In genomic region chr2:78999410-78999809, GRCh38 we compare ENCODE assay signal across 9 cellular contexts. TPM values are rescaled to one million over a fixed set of nuclear protein-coding genes. Genes with fewer than 3 reads are reported as not detected.
DNase-seq lines count a peak whose midpoint lies in the region; ATAC-seq, FAIRE-seq and TF ChIP-seq lines count a peak whose summit lies in the region.
"Had no signal": no experiment of that assay in that cellular context is flagged by ENCODE, and none has a peak within 500 bp of the region (broad histone marks: within the 10 kb centered on the region; RNA-seq: fewer than 3 reads in every experiment).

No MANE protein-coding gene starts in this region.

- ATAC-seq in RWPE2 (ENCODE audit: low read depth) (no peak), HG02798 (IDR thresholded peaks at IDR 0.05; ENCODE audit: poor library complexity, unreplicated experiment) (no peak), GM18502 (IDR thresholded peaks at IDR 0.05; ENCODE audit: poor library complexity, unreplicated experiment) (no peak)

- H4K20me1 ChIP-seq in H9 (ENCODE audit: control insufficient read depth, insufficient read depth, insufficient read length): no peaks in the 10 kb centered on the region

- DNase-seq in BE2C (no peak), H9 (no peak), RWPE2 (ENCODE audit: low spot score) (no peak), kidney (no peak), activated gamma-delta T cell treated with Interleukin-2 at 50 U/mL for 16 hours (no peak)
- DNase-seq in stimulated activated naive CD4-positive, alpha-beta T cell treated with Interleukin-2 at 50 U/mL for 16 hours (lab: John Stamatoyannopoulos, UW): no peak
- DNase-seq: activated naive CD4-positive, alpha-beta T cell had no signal

- FAIRE-seq in kidney (lab: Jason Lieb, UNC): no peak

- no peaks in the 10 kb centered on the region for H3K9me3 Mint-ChIP-seq in H9

- intact Hi-C loops in kidney (cut with DNase I): no loop called here

- no peaks in the 10 kb centered on the region for H3K79me1 ChIP-seq in H9 (ENCODE audit: insufficient read depth, low read depth, low read length, poor library complexity, severe bottlenecking)

- H3K4me3 Mint-ChIP-seq in H9: no peak overlapping the region

- no peak overlapping the region for H3K4me2 ChIP-seq in H9 (ENCODE audit: insufficient read depth, insufficient read length, low read length)

- H3K56ac ChIP-seq in H9 (ENCODE audit: insufficient read length, low read depth, low read length): no peak overlapping the region

- no peak overlapping the region for H2BK15ac ChIP-seq in H9 (ENCODE audit: low read depth, low read length)

- no peaks in the 10 kb centered on the region for H3K36me3 ChIP-seq in BE2C
- H3K36me3 ChIP-seq in RWPE2 (ENCODE audit: low read depth): no peaks in the 10 kb centered on the region
- H3K36me3 ChIP-seq in kidney (ENCODE audit: control insufficient read depth in 1 of 2, insufficient read depth in 2 of 2, low read length in 2 of 2): no peaks in the 10 kb centered on the region

- H3K4me1 ChIP-seq in BE2C (peaks cover 4% of the 10 kb centered on the region), H9 (ENCODE audit: insufficient read depth, low read length) (no peaks in the 10 kb centered on the region), RWPE2 (ENCODE audit: insufficient read depth, poor library complexity, severe bottlenecking) (no peaks in the 10 kb centered on the region), kidney (ENCODE audit: control insufficient read depth in 1 of 2, insufficient read depth in 1 of 2, low read depth in 1 of 2, low read length in 2 of 2) (no peaks in the 10 kb centered on the region)

- H3K4me1 Mint-ChIP-seq in H9: no peaks in the 10 kb centered on the region; a peak in 1 of 4 replicates

- no peak overlapping the region for H2BK120ac ChIP-seq in H9 (ENCODE audit: low read depth, low read length, poor library complexity, severe bottlenecking)

- no peak overlapping the region for H3T11ph ChIP-seq in H9 (ENCODE audit: low read length)

- H3K27ac Mint-ChIP-seq in H9: no peak overlapping the region

- H3K23ac ChIP-seq in H9 (ENCODE audit: insufficient read length, low read depth, low read length): no peak overlapping the region

- no peak overlapping the region for H3K14ac ChIP-seq in H9 (ENCODE audit: insufficient read depth, low read length)

- H4K91ac ChIP-seq in H9 (ENCODE audit: insufficient read length, low read depth, low read length): no peak overlapping the region

- no peaks in the 10 kb centered on the region for H3K79me2 ChIP-seq in H9 (ENCODE audit: insufficient read depth, low read length)

- no peak overlapping the region for H2AK5ac ChIP-seq in H9 (ENCODE audit: insufficient read length, low read length)

- H3K23me2 ChIP-seq in H9 (ENCODE audit: insufficient read length, low read depth, low read length, poor library complexity, severe bottlenecking): no peaks in the 10 kb centered on the region

- H2BK12ac ChIP-seq in H9 (ENCODE audit: insufficient read length, low read depth, low read length): no peak overlapping the region

- TF ChIP-seq CTCF in BE2C (IDR thresholded peaks at IDR 0.05; ENCODE audit: low read depth, low read length) (peak; percentile 45), H9 (conservative IDR thresholded peaks at IDR 0.05) (peak; percentile 72), RWPE2 (IDR thresholded peaks at IDR 0.05; ENCODE audit: poor library complexity, severe bottlenecking) (peak; percentile 38), kidney (IDR thresholded peaks at IDR 0.05; ENCODE audit: borderline replicate concordance, extremely low read depth, insufficient read depth) (peak; percentile 33)

- H2BK20ac ChIP-seq in H9 (ENCODE audit: low read depth, low read length, poor library complexity, severe bottlenecking): no peak overlapping the region

- H3K27ac ChIP-seq in H9 (ENCODE audit: insufficient read length, low read depth, low read length) (no peak overlapping the region), RWPE2 (ENCODE audit: poor library complexity, severe bottlenecking) (no peak overlapping the region), kidney (ENCODE audit: low read depth in 2 of 2, low read length in 2 of 2) (no peak overlapping the region)

- H3K27me3 Mint-ChIP-seq in H9 (ENCODE audit: low read depth): peaks cover 35% of the 10 kb centered on the region

- no peaks in the 10 kb centered on the region for H3K9me3 ChIP-seq in BE2C
- no peaks in the 10 kb centered on the region for H3K9me3 ChIP-seq in H9 (ENCODE audit: control insufficient read depth, low read depth, low read length)
- H3K9me3 ChIP-seq in RWPE2 (ENCODE audit: severe bottlenecking): no peaks in the 10 kb centered on the region
- no peaks in the 10 kb centered on the region for H3K9me3 ChIP-seq in kidney (ENCODE audit: control insufficient read depth in 1 of 2, low read length in 2 of 2)

- H2AFZ ChIP-seq in H9 (ENCODE audit: low read length): no peak overlapping the region

- no peak overlapping the region for H4K8ac ChIP-seq in H9 (replicated peaks; ENCODE audit: insufficient read length, low read depth, low read length)

- WGBS in H9 (ENCODE audit: extremely low coverage, insufficient read length, low lambda C conversion rate): no CpG with 5 or more reads among the region's 3 CpGs

- no peaks in the 10 kb centered on the region; a peak in 1 of 7 replicates for H3K36me3 Mint-ChIP-seq in H9 (ENCODE audit: insufficient read depth in 1 of 3, low read depth in 3 of 3)

- H2BK5ac ChIP-seq in H9 (ENCODE audit: insufficient read length, low read length): no peak overlapping the region

- no peak overlapping the region for H4K5ac ChIP-seq in H9 (ENCODE audit: insufficient read length, low read depth, low read length)

- H3K27me3 ChIP-seq in BE2C (no peaks in the 10 kb centered on the region), H9 (ENCODE audit: insufficient read depth, low read length) (peaks cover 6% of the 10 kb centered on the region; the same call in 1 of the 2 replicates), RWPE2 (ENCODE audit: insufficient read depth, poor library complexity, severe bottlenecking) (peaks cover 18% of the 10 kb centered on the region)

- H3K9ac ChIP-seq in H9 (ENCODE audit: extremely low read depth, insufficient read length, low read length): no peak overlapping the region
- H3K9ac ChIP-seq in kidney (ENCODE audit: low read length in 2 of 2): no peak overlapping the region

- H3K4me3 ChIP-seq in BE2C (ENCODE audit: low read depth, low read length): no peak overlapping the region
- no peak overlapping the region for H3K4me3 ChIP-seq in RWPE2 (ENCODE audit: severe bottlenecking)
- no peak overlapping the region for H3K4me3 ChIP-seq in kidney (ENCODE audit: low read length in 2 of 2)

- H3K18ac ChIP-seq in H9 (ENCODE audit: insufficient read length, low read depth, low read length): no peak overlapping the region

- no peak overlapping the region for H3K4ac ChIP-seq in H9 (ENCODE audit: low read depth, low read length)

RNA-seq across cellular contexts. Expression of gene REG3G, which starts 26.1 kb away (rescaled TPM):
- not detected for polyA plus RNA-seq in BE2C (2012; ENCODE audit: insufficient read depth, insufficient read length, low read depth)
- total RNA-seq in H9 (2021): not detected in 2 replicates
- 8.8 TPM for total RNA-seq in kidney
- 19.4 TPM for polyA plus RNA-seq in kidney (ENCODE audit: insufficient read depth, low read depth, low replicate concordance)
